21 cellular contexts compared by ENCODE assay signal in genomic region chr7:12761691-12762090, GRCh38.
DNase-seq lines count a peak whose midpoint lies in the region; ATAC-seq and TF ChIP-seq lines count a peak whose summit lies in the region.
"Had no signal": no experiment of that assay in that cellular context is flagged by ENCODE, and none has a peak within 500 bp of the region (broad histone marks: within the 10 kb centered on the region; RNA-seq: fewer than 3 reads in every experiment).

No MANE protein-coding gene starts in this region.

- H2BK120ac ChIP-seq in mesendoderm (ENCODE audit: low read depth, low read length): no peak overlapping the region

- H3K4me3 ChIP-seq in mesendoderm (ENCODE audit: low read length) (no peak overlapping the region), left ventricle myocardium inferior (no peak overlapping the region)
- H3K4me3 ChIP-seq: A549; BLaER1 treated with 17β-estradiol and CSF1 and Interleukin-3, amounts not matched to agents 10 nM and 100 nM; GM12878 had no signal

- H3K9me3 ChIP-seq in left ventricle myocardium inferior (replicated peaks): no peaks in the 10 kb centered on the region
- H3K9me3 ChIP-seq: A549 had no signal

- intact Hi-C loops in left ventricle myocardium inferior (cut with micrococcal nuclease): no loop called here

- no peak overlapping the region for H3K23ac ChIP-seq in mesendoderm (ENCODE audit: low read length)

- H3K79me2 ChIP-seq in mesendoderm (ENCODE audit: control insufficient read depth, insufficient read depth, low read length): no peaks in the 10 kb centered on the region

- no peaks in the 10 kb centered on the region for H3K36me3 ChIP-seq in mesendoderm (ENCODE audit: control insufficient read depth, insufficient read depth, low read length)
- no peaks in the 10 kb centered on the region for H3K36me3 ChIP-seq in left ventricle myocardium inferior
- H3K36me3 ChIP-seq: BLaER1 treated with 17β-estradiol and CSF1 and Interleukin-3, amounts not matched to agents 10 nM and 100 nM had no signal

- H3K4me2 ChIP-seq in mesendoderm (ENCODE audit: low read length): no peak overlapping the region
- H3K4me2 ChIP-seq: A549; BLaER1 treated with 17β-estradiol and CSF1 and Interleukin-3, amounts not matched to agents 10 nM and 100 nM had no signal

- H2BK15ac ChIP-seq in mesendoderm (replicated peaks; ENCODE audit: low read depth): no peak overlapping the region

- H3K18ac ChIP-seq in mesendoderm (ENCODE audit: low read length): no peak overlapping the region

- no peak overlapping the region for H4K8ac ChIP-seq in mesendoderm (ENCODE audit: low read depth, low read length)

- H3K27me3 ChIP-seq in mesendoderm (ENCODE audit: insufficient read depth, low read length, poor library complexity): no peaks in the 10 kb centered on the region
- H3K27me3 ChIP-seq in left ventricle myocardium inferior (ENCODE audit: low read depth): no peaks in the 10 kb centered on the region
- H3K27me3 ChIP-seq: BLaER1 treated with 17β-estradiol and CSF1 and Interleukin-3, amounts not matched to agents 10 nM and 100 nM had no signal

- DNase-seq in dermis blood vessel endothelial cell: peak; percentile 88
- DNase-seq in glomerular endothelial cell (ENCODE audit: extremely low read depth, low read depth, low spot score): peak; percentile 67
- DNase-seq in mesendoderm: no peak
- DNase-seq in pulmonary artery endothelial cell (ENCODE audit: low read depth, low spot score): peak; percentile 61
- no peak for DNase-seq in left ventricle myocardium inferior
- DNase-seq in DMS153 treated with DMSO at 0.1 percent for 48 hours (lab: John Stamatoyannopoulos, UW; ENCODE audit: unreplicated experiment): no peak
- DNase-seq: AML-193; Caco-2; Calu3; CD4-positive, alpha-beta T cell; CD8-positive, alpha-beta T cell; DMS53; DMS79; DND-41; GDM1 had no signal

- no peak overlapping the region for H4K5ac ChIP-seq in mesendoderm (ENCODE audit: low read length)

- no peak overlapping the region for H3K9ac ChIP-seq in mesendoderm (ENCODE audit: low read length)
- H3K9ac ChIP-seq: BLaER1 treated with 17β-estradiol and CSF1 and Interleukin-3, amounts not matched to agents 10 nM and 100 nM had no signal

- TF ChIP-seq CTCF in left ventricle myocardium inferior (IDR thresholded peaks at IDR 0.05; ENCODE audit: borderline replicate concordance): no peak

- no peak overlapping the region for H2AK5ac ChIP-seq in mesendoderm (ENCODE audit: low read length)

- no peak for ATAC-seq in GM21423 (IDR thresholded peaks at IDR 0.05; ENCODE audit: unreplicated experiment)
- ATAC-seq: A549; CD8-positive, alpha-beta T cell; GM12878 had no signal

- H3K27ac ChIP-seq in mesendoderm (ENCODE audit: low read depth, low read length): no peak overlapping the region
- H3K27ac ChIP-seq in left ventricle myocardium inferior (replicated peaks): no peak overlapping the region
- H3K27ac ChIP-seq: 22Rv1; A549; BLaER1 treated with 17β-estradiol and CSF1 and Interleukin-3, amounts not matched to agents 10 nM and 100 nM; C4-2B had no signal

- H3K4ac ChIP-seq in mesendoderm (ENCODE audit: low read depth, low read length): peak overlapping the region; percentile 16

- no peak overlapping the region for H3K56ac ChIP-seq in mesendoderm (ENCODE audit: low read length)

- H3K79me1 ChIP-seq in mesendoderm (ENCODE audit: low read length): no peaks in the 10 kb centered on the region

- H2BK5ac ChIP-seq in mesendoderm (ENCODE audit: low read length): no peak overlapping the region

- no CpG with 5 or more reads among the region's 4 CpGs for WGBS in mesendoderm (ENCODE audit: extremely low coverage, insufficient coverage, low lambda C conversion rate)

- H3K4me1 ChIP-seq in mesendoderm (ENCODE audit: control insufficient read depth, low read depth, low read length) (no peaks in the 10 kb centered on the region), left ventricle myocardium inferior (peaks cover 13% of the 10 kb centered on the region)
- H3K4me1 ChIP-seq: Caco-2 had no signal

Comparison
In these comparisons a context has a peak if more than half of its experiments do, and no peak if none do; other contexts are left out.
1. DNase-seq: peak in dermis blood vessel endothelial cell (single experiment), glomerular endothelial cell (single experiment) and pulmonary artery endothelial cell (single experiment); none in mesendoderm (single experiment), left ventricle myocardium inferior (single experiment) and DMS153 treated with DMSO at 0.1 percent for 48 hours (single experiment).